In the genomic region with DNA sequence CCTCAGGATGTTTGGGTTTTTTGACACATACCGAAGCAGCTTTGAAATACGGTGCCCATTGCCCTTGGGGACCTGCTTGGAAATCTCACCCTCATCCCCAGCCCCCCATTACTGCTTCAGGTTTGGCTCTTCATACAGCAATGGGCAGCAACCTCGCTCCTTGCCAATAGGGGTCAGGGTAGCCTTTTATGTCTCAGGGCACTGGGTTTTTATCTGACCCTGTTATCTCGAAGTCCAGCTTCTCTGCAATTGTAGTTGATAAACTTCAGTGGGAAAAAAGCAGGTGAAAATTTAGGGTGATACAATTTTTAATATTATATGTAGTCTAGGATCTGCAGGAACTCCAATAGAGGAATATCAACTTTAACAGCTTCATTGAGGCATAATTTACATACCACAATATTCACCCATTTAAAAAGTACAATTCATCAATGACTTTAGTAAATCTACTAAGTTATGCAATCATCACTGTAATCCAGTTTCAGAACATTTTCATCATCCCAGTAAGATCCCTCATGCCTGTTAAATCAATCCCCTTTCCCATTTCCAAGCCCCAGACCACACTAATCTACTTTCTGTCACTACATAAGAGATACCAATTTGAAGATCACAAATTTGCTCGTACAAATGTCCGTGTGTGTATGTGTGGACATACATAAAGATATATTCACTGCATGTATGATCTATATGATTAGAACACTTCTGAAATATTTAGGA, we compare ENCODE assay signal across 8 cellular contexts.
DNase-seq lines count a peak whose midpoint lies in the region; ATAC-seq and TF ChIP-seq lines count a peak whose summit lies in the region.

No MANE protein-coding gene starts in this region.

- no TSS peak for BruUV-seq in HCT116 (replicated peaks; lab: Mats Ljungman, UMichigan)

- POLR2A ChIA-PET in HCT116 (lab: Charles Lee): no interaction called here
- POLR2A ChIA-PET in SK-N-SH (lab: Yijun Ruan, JAX): interaction anchor here (0.6 kb wide), 1 partner anchor 255 kb away, joined by 3 read pairs; no protein-coding TSS in a partner anchor

- WGBS in SK-N-SH (ENCODE audit: low lambda C conversion rate): 58% methylated on average over 6 of the region's 6 CpGs
- WGBS in hepatocyte (ENCODE audit: low lambda C conversion rate, missing lambda C conversion rate): 54% methylated on average over 6 of the region's 6 CpGs

- no peak overlapping the region for H3K4me2 ChIP-seq in HCT116 (ENCODE audit: low read length)
- no peak overlapping the region for H3K4me2 ChIP-seq in SK-N-SH
- no peak overlapping the region for H3K4me2 ChIP-seq in hepatocyte

- no peaks in the 10 kb centered on the region for H3K9me2 ChIP-seq in HCT116 (ENCODE audit: insufficient read depth)
- no peaks in the 10 kb centered on the region for H3K9me2 ChIP-seq in SK-N-SH
- H3K9me2 ChIP-seq in hepatocyte (replicated peaks; ENCODE audit: insufficient read depth): no peaks in the 10 kb centered on the region

- H3F3A ChIP-seq in SK-N-SH (replicated peaks; ENCODE audit: insufficient read depth): peaks cover 4% of the 10 kb centered on the region

- peaks cover 19% of the 10 kb centered on the region; the same call in 1 of the 2 replicates for H3K27me3 ChIP-seq in HCT116 (ENCODE audit: insufficient read depth, low read length)
- H3K27me3 ChIP-seq in SK-N-SH (ENCODE audit: insufficient read depth): no peaks in the 10 kb centered on the region
- H3K27me3 ChIP-seq in hepatocyte: no peaks in the 10 kb centered on the region

- TF ChIP-seq CTCF in HCT116 (IDR thresholded peaks at IDR 0.05 in 2 of 3, conservative IDR thresholded peaks at IDR 0.05 in 1 of 3; ENCODE audit: borderline replicate concordance in 1 of 3, insufficient read depth in 1 of 3, low read depth in 2 of 3, low read length in 2 of 3): peak; percentile 56 to 79 (median 71)
- TF ChIP-seq CTCF in SK-N-SH (IDR thresholded peaks at IDR 0.05): peak; percentile 86
- TF ChIP-seq CTCF in hepatocyte (IDR thresholded peaks at IDR 0.05; ENCODE audit: poor library complexity): peak; percentile 57

- H2AFZ ChIP-seq in HCT116 (ENCODE audit: low read depth, low read length, poor library complexity, severe bottlenecking) (no peak overlapping the region), SK-N-SH (ENCODE audit: low read depth) (no peak overlapping the region), hepatocyte (no peak overlapping the region)

- H3K4me3 ChIP-seq in HCT116 (replicated peaks in 1 of 2; ENCODE audit: low read depth in 1 of 2, low read length in 2 of 2) (no peak overlapping the region), SK-N-SH (ENCODE audit: low read depth in 2 of 2, low read length in 1 of 2) (no peak overlapping the region; a peak in 1 of 4 replicates), hepatocyte (no peak overlapping the region)

- H4K20me1 ChIP-seq in HCT116 (ENCODE audit: insufficient read depth): no peaks in the 10 kb centered on the region
- H4K20me1 ChIP-seq in SK-N-SH (ENCODE audit: insufficient read depth): no peaks in the 10 kb centered on the region
- H4K20me1 ChIP-seq in hepatocyte (ENCODE audit: insufficient read depth, poor library complexity, severe bottlenecking): no peaks in the 10 kb centered on the region

- no peak for TF ChIP-seq POLR2A in HCT116 (IDR thresholded peaks at IDR 0.05; ENCODE audit: borderline replicate concordance, extremely low read depth, insufficient read depth, insufficient read length)

- no peak overlapping the region for H3K9ac ChIP-seq in HCT116 (ENCODE audit: low read length)
- H3K9ac ChIP-seq in SK-N-SH: no peak overlapping the region

- DNase-seq in COLO668 (lab: John Stamatoyannopoulos, UW; ENCODE audit: unreplicated experiment) (peak; percentile 25), HCT116 (ENCODE audit: low read depth, low spot score) (peak; percentile 13), SK-N-SH (peak; percentile 58), hepatocyte (ENCODE audit: low spot score) (peak; percentile 64), NCI-H1105 (lab: John Stamatoyannopoulos, UW) (no peak)

- ATAC-seq in HCT116: peak; percentile 87
- ATAC-seq in GM19035 (IDR thresholded peaks at IDR 0.05; ENCODE audit: unreplicated experiment): no peak
- no peak for ATAC-seq in HG02870 (IDR thresholded peaks at IDR 0.05; ENCODE audit: unreplicated experiment)
- ATAC-seq in HG03159 (IDR thresholded peaks at IDR 0.05; ENCODE audit: unreplicated experiment): no peak

- RAD21 ChIA-PET in HCT116 (lab: Charles Lee; ENCODE audit: low non-redundant PET in 1 of 2, low total read pairs in 2 of 2, uncharacterized antibody in 2 of 2, unreplicated experiment in 2 of 2): no interaction called here

- H3K79me2 ChIP-seq in HCT116 (ENCODE audit: insufficient read depth, low read length): no peaks in the 10 kb centered on the region
- no peaks in the 10 kb centered on the region for H3K79me2 ChIP-seq in SK-N-SH (ENCODE audit: insufficient read depth)
- no peaks in the 10 kb centered on the region for H3K79me2 ChIP-seq in hepatocyte

- H3K27ac ChIP-seq in HCT116 (ENCODE audit: low read depth, low read length) (no peak overlapping the region), SK-N-SH (ENCODE audit: low read depth in 2 of 2, low read length in 1 of 2) (no peak overlapping the region), hepatocyte (no peak overlapping the region)

- no peaks in the 10 kb centered on the region for H3K4me1 ChIP-seq in HCT116 (ENCODE audit: control insufficient read depth in 1 of 2, insufficient read depth in 2 of 2, low read length in 2 of 2)
- peaks cover 12 to 16% of the 10 kb centered on the region in 2 experiments; a peak in 3 of 4 replicates for H3K4me1 ChIP-seq in SK-N-SH (ENCODE audit: control insufficient read depth in 1 of 2, insufficient read depth in 2 of 2, low read depth in 1 of 2, low read length in 1 of 2)
- H3K4me1 ChIP-seq in hepatocyte (ENCODE audit: insufficient read depth): peaks cover 25% of the 10 kb centered on the region

- TF ChIP-seq RAD21 in HCT116 (IDR thresholded peaks at IDR 0.05; ENCODE audit: low read depth) (peak; percentile 74), SK-N-SH (IDR thresholded peaks at IDR 0.05; ENCODE audit: low read length) (peak; percentile 93)

- no peak for TF ChIP-seq EP300 in SK-N-SH (IDR thresholded peaks at IDR 0.05; ENCODE audit: borderline replicate concordance in 1 of 2, low read depth in 1 of 2, low read length in 1 of 2)

- intact Hi-C loops in HCT116 (cut with micrococcal nuclease): loop anchor here (1.0 to 10.0 kb wide), 3 partner anchors 243 to 461 kb away; no protein-coding TSS in a partner anchor

- H3K36me3 ChIP-seq in HCT116 (ENCODE audit: control insufficient read depth in 1 of 2, insufficient read depth in 2 of 2, low read length in 2 of 2) (no peaks in the 10 kb centered on the region), SK-N-SH (replicated peaks in 1 of 2; ENCODE audit: control insufficient read depth in 1 of 2, insufficient read depth in 2 of 2, low read length in 1 of 2) (peaks cover 7 to 16% of the 10 kb centered on the region in 2 experiments), hepatocyte (replicated peaks; ENCODE audit: insufficient read depth, low read depth) (no peaks in the 10 kb centered on the region)

- CTCF ChIA-PET in HCT116 (lab: Charles Lee): interaction anchor here (1.0 to 2.2 kb wide), 2 partner anchors 77 to 392 kb away, joined by 3 to 12 read pairs; no protein-coding TSS in a partner anchor
- CTCF ChIA-PET in SK-N-SH (lab: Yijun Ruan, JAX): interaction anchor here (0.6 to 8.3 kb wide), 51 partner anchors 10 to 1955 kb away, joined by 3 to 140 read pairs (median 4); a partner anchor contains a TSS

- H3K9me3 ChIP-seq in HCT116 (ENCODE audit: control insufficient read depth in 1 of 2, insufficient read depth in 1 of 2, low read depth in 1 of 2, low read length in 2 of 2): no peaks in the 10 kb centered on the region
- no peaks in the 10 kb centered on the region for H3K9me3 ChIP-seq in SK-N-SH
- H3K9me3 ChIP-seq in hepatocyte (ENCODE audit: low read depth): no peaks in the 10 kb centered on the region

TF ChIP-seq in HCT116, 20 proteins besides CTCF, POLR2A, EP300 and RAD21 (continues in another document):
- no peak for TF ChIP-seq EZH2 (IDR thresholded peaks at IDR 0.05)
- TF ChIP-seq, protein P1, sequence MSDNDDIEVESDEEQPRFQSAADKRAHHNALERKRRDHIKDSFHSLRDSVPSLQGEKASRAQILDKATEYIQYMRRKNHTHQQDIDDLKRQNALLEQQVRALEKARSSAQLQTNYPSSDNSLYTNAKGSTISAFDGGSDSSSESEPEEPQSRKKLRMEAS (IDR thresholded peaks at IDR 0.05): no peak
- TF ChIP-seq ZFX (IDR thresholded peaks at IDR 0.05): no peak
- TF ChIP-seq CEBPB (IDR thresholded peaks at IDR 0.05; ENCODE audit: low read depth): no peak
- no peak for TF ChIP-seq SP1 (IDR thresholded peaks at IDR 0.05; ENCODE audit: low read depth)
- TF ChIP-seq EZH2phosphoT487 (IDR thresholded peaks at IDR 0.05; ENCODE audit: borderline replicate concordance): no peak
- TF ChIP-seq FOSL1 (IDR thresholded peaks at IDR 0.05; ENCODE audit: low read depth): no peak
- TF ChIP-seq POLR2AphosphoS5 (IDR thresholded peaks at IDR 0.05; ENCODE audit: low read depth, low read length): no peak
- TF ChIP-seq SIN3A (IDR thresholded peaks at IDR 0.05; ENCODE audit: low read depth): no peak
- no peak for TF ChIP-seq SRF (IDR thresholded peaks at IDR 0.05; ENCODE audit: low read depth)
- TF ChIP-seq ELF1 (IDR thresholded peaks at IDR 0.05; ENCODE audit: borderline replicate concordance, low read depth): no peak
- TF ChIP-seq JUND (IDR thresholded peaks at IDR 0.05): no peak

TF ChIP-seq in SK-N-SH, 30 proteins besides CTCF, POLR2A, EP300 and RAD21 (continues in another document):
- TF ChIP-seq, protein P2, sequence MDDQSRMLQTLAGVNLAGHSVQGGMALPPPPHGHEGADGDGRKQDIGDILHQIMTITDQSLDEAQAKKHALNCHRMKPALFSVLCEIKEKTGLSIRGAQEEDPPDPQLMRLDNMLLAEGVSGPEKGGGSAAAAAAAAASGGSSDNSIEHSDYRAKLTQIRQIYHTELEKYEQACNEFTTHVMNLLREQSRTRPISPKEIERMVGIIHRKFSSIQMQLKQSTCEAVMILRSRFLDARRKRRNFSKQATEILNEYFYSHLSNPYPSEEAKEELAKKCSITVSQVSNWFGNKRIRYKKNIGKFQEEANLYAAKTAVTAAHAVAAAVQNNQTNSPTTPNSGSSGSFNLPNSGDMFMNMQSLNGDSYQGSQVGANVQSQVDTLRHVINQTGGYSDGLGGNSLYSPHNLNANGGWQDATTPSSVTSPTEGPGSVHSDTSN (IDR thresholded peaks at IDR 0.05): no peak
- TF ChIP-seq TCF12 (IDR thresholded peaks at IDR 0.05) (no peak), POLR2AphosphoS5 (IDR thresholded peaks at IDR 0.05; ENCODE audit: low read depth, low read length) (no peak), TEAD4 (IDR thresholded peaks at IDR 0.05; ENCODE audit: borderline replicate concordance, insufficient read depth) (no peak), NFIC (IDR thresholded peaks at IDR 0.05; ENCODE audit: borderline replicate concordance) (no peak), MEF2A (IDR thresholded peaks at IDR 0.05; ENCODE audit: borderline replicate concordance, low read depth) (no peak), GABPA (IDR thresholded peaks at IDR 0.05; ENCODE audit: low read depth) (no peak), SMC3 (IDR thresholded peaks at IDR 0.05; ENCODE audit: low read depth, low read length) (peak; percentile 76)
- TF ChIP-seq, protein P1 (IDR thresholded peaks at IDR 0.05; ENCODE audit: low read depth): no peak
